In the genomic region with DNA sequence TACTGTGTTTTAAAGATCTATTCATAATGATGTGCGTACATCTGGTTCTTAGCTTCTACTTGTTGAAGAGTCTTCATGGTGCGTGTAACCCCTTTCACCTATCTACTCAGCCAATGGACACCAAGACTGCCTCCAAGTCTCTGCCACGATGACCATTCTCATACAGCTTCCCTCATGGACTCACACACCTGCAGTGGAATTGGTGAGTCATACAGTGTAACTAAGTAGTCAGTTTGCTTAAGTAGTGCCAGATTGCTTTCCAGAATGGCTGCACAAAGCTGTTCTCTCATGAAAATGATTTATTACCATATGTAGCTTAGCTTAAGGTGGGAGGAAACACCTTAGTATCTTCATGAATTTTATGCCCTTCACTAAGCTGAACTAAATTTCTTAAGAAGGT, we compare ENCODE assay signal across 1 cellular context.
TF ChIP-seq lines count a peak whose summit lies in the region.

No MANE protein-coding gene starts in this region.

TF ChIP-seq in GM12878, 131 proteins besides CTCF, POLR2A, EP300 and RAD21 (continued from another document):
- TF ChIP-seq, protein P1, sequence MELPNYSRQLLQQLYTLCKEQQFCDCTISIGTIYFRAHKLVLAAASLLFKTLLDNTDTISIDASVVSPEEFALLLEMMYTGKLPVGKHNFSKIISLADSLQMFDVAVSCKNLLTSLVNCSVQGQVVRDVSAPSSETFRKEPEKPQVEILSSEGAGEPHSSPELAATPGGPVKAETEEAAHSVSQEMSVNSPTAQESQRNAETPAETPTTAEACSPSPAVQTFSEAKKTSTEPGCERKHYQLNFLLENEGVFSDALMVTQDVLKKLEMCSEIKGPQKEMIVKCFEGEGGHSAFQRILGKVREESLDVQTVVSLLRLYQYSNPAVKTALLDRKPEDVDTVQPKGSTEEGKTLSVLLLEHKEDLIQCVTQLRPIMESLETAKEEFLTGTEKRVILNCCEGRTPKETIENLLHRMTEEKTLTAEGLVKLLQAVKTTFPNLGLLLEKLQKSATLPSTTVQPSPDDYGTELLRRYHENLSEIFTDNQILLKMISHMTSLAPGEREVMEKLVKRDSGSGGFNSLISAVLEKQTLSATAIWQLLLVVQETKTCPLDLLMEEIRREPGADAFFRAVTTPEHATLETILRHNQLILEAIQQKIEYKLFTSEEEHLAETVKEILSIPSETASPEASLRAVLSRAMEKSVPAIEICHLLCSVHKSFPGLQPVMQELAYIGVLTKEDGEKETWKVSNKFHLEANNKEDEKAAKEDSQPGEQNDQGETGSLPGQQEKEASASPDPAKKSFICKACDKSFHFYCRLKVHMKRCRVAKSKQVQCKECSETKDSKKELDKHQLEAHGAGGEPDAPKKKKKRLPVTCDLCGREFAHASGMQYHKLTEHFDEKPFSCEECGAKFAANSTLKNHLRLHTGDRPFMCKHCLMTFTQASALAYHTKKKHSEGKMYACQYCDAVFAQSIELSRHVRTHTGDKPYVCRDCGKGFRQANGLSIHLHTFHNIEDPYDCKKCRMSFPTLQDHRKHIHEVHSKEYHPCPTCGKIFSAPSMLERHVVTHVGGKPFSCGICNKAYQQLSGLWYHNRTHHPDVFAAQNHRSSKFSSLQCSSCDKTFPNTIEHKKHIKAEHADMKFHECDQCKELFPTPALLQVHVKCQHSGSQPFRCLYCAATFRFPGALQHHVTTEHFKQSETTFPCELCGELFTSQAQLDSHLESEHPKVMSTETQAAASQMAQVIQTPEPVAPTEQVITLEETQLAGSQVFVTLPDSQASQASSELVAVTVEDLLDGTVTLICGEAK (IDR thresholded peaks at IDR 0.05; ENCODE audit: borderline replicate concordance) = no peak
- no peak for TF ChIP-seq SPI1 (IDR thresholded peaks at IDR 0.05; ENCODE audit: borderline replicate concordance, insufficient read depth, low read depth, low read length)
- no peak for TF ChIP-seq PAX8 (IDR thresholded peaks at IDR 0.05)
- TF ChIP-seq BMI1 (IDR thresholded peaks at IDR 0.05; ENCODE audit: borderline replicate concordance) = no peak
- TF ChIP-seq JUND (IDR thresholded peaks at IDR 0.05; ENCODE audit: low read depth, low read length) = no peak
- TF ChIP-seq KDM1A (IDR thresholded peaks at IDR 0.05; ENCODE audit: borderline replicate concordance) = no peak
- TF ChIP-seq JUNB (IDR thresholded peaks at IDR 0.05) = no peak
- TF ChIP-seq TARDBP (IDR thresholded peaks at IDR 0.05; ENCODE audit: borderline replicate concordance) = no peak
- no peak for TF ChIP-seq TBL1XR1 (IDR thresholded peaks at IDR 0.05; ENCODE audit: low read depth, low read length)
- no peak for TF ChIP-seq CHD4 (IDR thresholded peaks at IDR 0.05)
- no peak for TF ChIP-seq HDAC2 (IDR thresholded peaks at IDR 0.05)
- TF ChIP-seq EZH2 (IDR thresholded peaks at IDR 0.05; ENCODE audit: borderline replicate concordance, control insufficient read depth, low read depth, low read length) = no peak
- no peak for TF ChIP-seq POU2F2 (IDR thresholded peaks at IDR 0.05; ENCODE audit: borderline replicate concordance, low read depth, low read length)
- TF ChIP-seq, protein P2, sequence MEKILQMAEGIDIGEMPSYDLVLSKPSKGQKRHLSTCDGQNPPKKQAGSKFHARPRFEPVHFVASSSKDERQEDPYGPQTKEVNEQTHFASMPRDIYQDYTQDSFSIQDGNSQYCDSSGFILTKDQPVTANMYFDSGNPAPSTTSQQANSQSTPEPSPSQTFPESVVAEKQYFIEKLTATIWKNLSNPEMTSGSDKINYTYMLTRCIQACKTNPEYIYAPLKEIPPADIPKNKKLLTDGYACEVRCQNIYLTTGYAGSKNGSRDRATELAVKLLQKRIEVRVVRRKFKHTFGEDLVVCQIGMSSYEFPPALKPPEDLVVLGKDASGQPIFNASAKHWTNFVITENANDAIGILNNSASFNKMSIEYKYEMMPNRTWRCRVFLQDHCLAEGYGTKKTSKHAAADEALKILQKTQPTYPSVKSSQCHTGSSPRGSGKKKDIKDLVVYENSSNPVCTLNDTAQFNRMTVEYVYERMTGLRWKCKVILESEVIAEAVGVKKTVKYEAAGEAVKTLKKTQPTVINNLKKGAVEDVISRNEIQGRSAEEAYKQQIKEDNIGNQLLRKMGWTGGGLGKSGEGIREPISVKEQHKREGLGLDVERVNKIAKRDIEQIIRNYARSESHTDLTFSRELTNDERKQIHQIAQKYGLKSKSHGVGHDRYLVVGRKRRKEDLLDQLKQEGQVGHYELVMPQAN (conservative IDR thresholded peaks at IDR 0.05) = no peak
- TF ChIP-seq SUPT20H (IDR thresholded peaks at IDR 0.05; ENCODE audit: borderline replicate concordance, control insufficient read depth, low read depth, low read length) = no peak
